In genomic region chr3:128488636-128488994, GRCh38 we compare ENCODE assay signal across 9 cellular contexts. TPM values are rescaled to one million over a fixed set of nuclear protein-coding genes. Genes with fewer than 3 reads are reported as not detected.
DNase-seq lines count a peak whose midpoint lies in the region; ATAC-seq and TF ChIP-seq lines count a peak whose summit lies in the region.
"Had no signal": no experiment of that assay in that cellular context is flagged by ENCODE, and none has a peak within 500 bp of the region (broad histone marks: within the 10 kb centered on the region; RNA-seq: fewer than 3 reads in every experiment).

No MANE protein-coding gene starts in this region.

- WGBS in mammary epithelial cell (ENCODE audit: low coverage, missing lambda C conversion rate): 16% methylated on average over 2 of the region's 21 CpGs

- POLR2A ChIA-PET in CD4-positive, alpha-beta memory T cell (lab: Charles Lee; ENCODE audit: partially characterized antibody): no interaction called here
- POLR2A ChIA-PET in naive thymus-derived CD4-positive, alpha-beta T cell (lab: Charles Lee): interaction anchor here (0.9 kb wide), 1 partner anchor 77 kb away, joined by 3 read pairs; no protein-coding TSS in a partner anchor

- H3K9me3 ChIP-seq in CD4-positive, alpha-beta memory T cell (ENCODE audit: control insufficient read depth in 1 of 2, low read length in 2 of 2): no peaks in the 10 kb centered on the region
- H3K9me3 ChIP-seq in mammary epithelial cell (replicated peaks; ENCODE audit: insufficient read depth, low read length): no peaks in the 10 kb centered on the region
- H3K9me3 ChIP-seq in naive thymus-derived CD4-positive, alpha-beta T cell (ENCODE audit: control insufficient read depth in 2 of 3, low read length in 3 of 3): no peaks in the 10 kb centered on the region

- peak overlapping the region; percentile 94 for H3K4me2 ChIP-seq in KMS-11
- H3K4me2 ChIP-seq in mammary epithelial cell (ENCODE audit: insufficient read depth, low read depth, low read length): peak overlapping the region; percentile 95

- H3K4me1 ChIP-seq in CD4-positive, alpha-beta memory T cell (ENCODE audit: insufficient read depth, low read length): peaks cover 76% of the 10 kb centered on the region
- H3K4me1 ChIP-seq in KMS-11 (ENCODE audit: low read depth, poor library complexity, severe bottlenecking) (no peaks in the 10 kb centered on the region), mammary epithelial cell (ENCODE audit: insufficient read depth, low read length) (peaks cover 33% of the 10 kb centered on the region)
- peaks cover 11 to 55% of the 10 kb centered on the region in 2 donors for H3K4me1 ChIP-seq in naive thymus-derived CD4-positive, alpha-beta T cell (ENCODE audit: control insufficient read depth in 2 of 2, insufficient read depth in 2 of 2, low read length in 2 of 2)

- H3K27ac ChIP-seq in CD4-positive, alpha-beta memory T cell (ENCODE audit: low read depth, low read length): no peak overlapping the region
- no peak overlapping the region for H3K27ac ChIP-seq in KMS-11
- no peak overlapping the region for H3K27ac ChIP-seq in mammary epithelial cell (ENCODE audit: insufficient read depth, low read depth, low read length)
- no peak overlapping the region for H3K27ac ChIP-seq in naive thymus-derived CD4-positive, alpha-beta T cell (ENCODE audit: low read depth, low read length)

- peaks cover 0 to 2% (median 0%) of the 10 kb centered on the region in 8 donors for H3K9me3 Mint-ChIP-seq in CD4-positive, alpha-beta memory T cell
- peaks cover 0 to 1% (median 0%) of the 10 kb centered on the region in 11 donors for H3K9me3 Mint-ChIP-seq in naive thymus-derived CD4-positive, alpha-beta T cell

- TF ChIP-seq CTCF in KMS-11 (conservative IDR thresholded peaks at IDR 0.05; ENCODE audit: low read depth, low read length) (no peak), mammary epithelial cell (conservative IDR thresholded peaks at IDR 0.05 in 1 of 2, IDR thresholded peaks at IDR 0.05 in 1 of 2; ENCODE audit: extremely low read depth in 1 of 2, insufficient read depth in 1 of 2, low read depth in 1 of 2, low read length in 2 of 2) (no peak)

- H3K79me2 ChIP-seq in KMS-11 (ENCODE audit: insufficient read depth, low read depth) (no peaks in the 10 kb centered on the region), mammary epithelial cell (ENCODE audit: insufficient read depth, low read length) (no peaks in the 10 kb centered on the region)

- CTCF ChIA-PET in CD4-positive, alpha-beta memory T cell (lab: Charles Lee; ENCODE audit: partially characterized antibody): no interaction called here
- CTCF ChIA-PET in mammary epithelial cell (lab: Charles Lee; ENCODE audit: low non-redundant PET): no interaction called here
- CTCF ChIA-PET in naive thymus-derived CD4-positive, alpha-beta T cell (lab: Charles Lee): no interaction called here

- H4K20me1 ChIP-seq in KMS-11 (ENCODE audit: insufficient read depth) (no peaks in the 10 kb centered on the region), mammary epithelial cell (ENCODE audit: insufficient read depth, low read length) (no peaks in the 10 kb centered on the region)

- in situ Hi-C loops in mammary epithelial cell (cut with MboI; ENCODE audit: low sequenced_read_pairs in 2 of 2): no loop called here

- H2AFZ ChIP-seq in KMS-11 (ENCODE audit: low read depth) (peak overlapping the region; percentile 88; the same call in 1 of the 2 replicates), mammary epithelial cell (ENCODE audit: low read depth, low read length) (peak overlapping the region; percentile 82)

- peak overlapping the region in 1 of 7 donors; percentile 64 for H3K27ac Mint-ChIP-seq in CD4-positive, alpha-beta memory T cell
- H3K27ac Mint-ChIP-seq in naive thymus-derived CD4-positive, alpha-beta T cell: peak overlapping the region in 1 of 9 donors; percentile 46

- peaks cover 72% of the 10 kb centered on the region for H3K27me3 ChIP-seq in CD4-positive, alpha-beta memory T cell (ENCODE audit: insufficient read depth, low read length)
- H3K27me3 ChIP-seq in KMS-11 (ENCODE audit: insufficient read depth, low read depth): peaks cover 97% of the 10 kb centered on the region
- H3K27me3 ChIP-seq in mammary epithelial cell (ENCODE audit: insufficient read depth, low read length): peaks cover 86% of the 10 kb centered on the region
- H3K27me3 ChIP-seq in naive thymus-derived CD4-positive, alpha-beta T cell (ENCODE audit: control insufficient read depth in 2 of 2, insufficient read depth in 2 of 2, low read length in 2 of 2): peaks cover 11 to 47% of the 10 kb centered on the region in 2 donors

- H3K4me1 Mint-ChIP-seq in CD4-positive, alpha-beta memory T cell: peaks cover 19 to 66% (median 36%) of the 10 kb centered on the region in 4 donors
- peaks cover 15 to 46% (median 27%) of the 10 kb centered on the region in 7 donors for H3K4me1 Mint-ChIP-seq in naive thymus-derived CD4-positive, alpha-beta T cell

- H3K4me3 ChIP-seq in CD4-positive, alpha-beta memory T cell (ENCODE audit: low read length in 2 of 2): peak overlapping the region in 1 of 2 donors; percentile 42
- H3K4me3 ChIP-seq in KMS-11 (IDR thresholded peaks at IDR 0.05; ENCODE audit: insufficient read depth, low read depth, low read length) (no peak overlapping the region), mammary epithelial cell (replicated peaks in 1 of 3; ENCODE audit: insufficient read depth in 1 of 3, low read depth in 2 of 3, low read length in 3 of 3) (peak overlapping the region in 2 of 3 experiments; percentile 6 to 40)
- H3K4me3 ChIP-seq in naive thymus-derived CD4-positive, alpha-beta T cell (ENCODE audit: low read length): peak overlapping the region; percentile 59

- dilution Hi-C loops in mammary epithelial cell (cut with HindIII; ENCODE audit: low sequenced_read_pairs): no loop called here

- peak overlapping the region; percentile 61 to 91 (median 80) for H3K4me3 Mint-ChIP-seq in CD4-positive, alpha-beta memory T cell
- peak overlapping the region; percentile 68 to 97 (median 83) for H3K4me3 Mint-ChIP-seq in naive thymus-derived CD4-positive, alpha-beta T cell

- DNase-seq in CD4-positive, alpha-beta memory T cell: no peak
- DNase-seq in mammary epithelial cell (no peak), midbrain (lab: John Stamatoyannopoulos, UW) (no peak), NCI-H1048 (lab: John Stamatoyannopoulos, UW) (no peak)
- peak in 1 of 9 donors; percentile 18 for DNase-seq in naive thymus-derived CD4-positive, alpha-beta T cell
- DNase-seq: central memory CD4-positive, alpha-beta T cell had no signal

- ATAC-seq in naive thymus-derived CD4-positive, alpha-beta T cell: no peak
- ATAC-seq in GM21390 (IDR thresholded peaks at IDR 0.05; ENCODE audit: unreplicated experiment) (no peak), HG02759 (IDR thresholded peaks at IDR 0.05; ENCODE audit: unreplicated experiment) (no peak)

- H3K9ac ChIP-seq in KMS-11 (no peak overlapping the region), mammary epithelial cell (ENCODE audit: insufficient read depth, low read length) (no peak overlapping the region)

- no peaks in the 10 kb centered on the region for H3K36me3 Mint-ChIP-seq in CD4-positive, alpha-beta memory T cell
- H3K36me3 Mint-ChIP-seq in naive thymus-derived CD4-positive, alpha-beta T cell: no peaks in the 10 kb centered on the region

- no TSS peak for BruUV-seq in mammary epithelial cell (replicated peaks; lab: Mats Ljungman, UMichigan)

- H3K36me3 ChIP-seq in CD4-positive, alpha-beta memory T cell (ENCODE audit: insufficient read depth, low read length): no peaks in the 10 kb centered on the region
- H3K36me3 ChIP-seq in KMS-11 (ENCODE audit: insufficient read depth) (no peaks in the 10 kb centered on the region), mammary epithelial cell (ENCODE audit: insufficient read depth, low read length) (no peaks in the 10 kb centered on the region)
- H3K36me3 ChIP-seq in naive thymus-derived CD4-positive, alpha-beta T cell (ENCODE audit: control insufficient read depth in 2 of 3, insufficient read depth in 3 of 3, low read length in 3 of 3): no peaks in the 10 kb centered on the region

- peaks cover 44 to 50% of the 10 kb centered on the region in 2 donors for H3K27me3 Mint-ChIP-seq in CD4-positive, alpha-beta memory T cell
- H3K27me3 Mint-ChIP-seq in naive thymus-derived CD4-positive, alpha-beta T cell: peaks cover 56 to 78% (median 58%) of the 10 kb centered on the region in 5 donors

- intact Hi-C loops in CD4-positive, alpha-beta memory T cell (cut with micrococcal nuclease): no loop called here
- intact Hi-C loops in mammary epithelial cell (cut with micrococcal nuclease): no loop called here
- intact Hi-C loops in naive thymus-derived CD4-positive, alpha-beta T cell (cut with micrococcal nuclease): loop anchor here (5.0 kb wide), 1 partner anchor 41 kb away; no protein-coding TSS in a partner anchor

RNA-seq across cellular contexts. Expression of gene GATA2, which starts 4.4 kb away (rescaled TPM):
- total RNA-seq in CD4-positive, alpha-beta memory T cell: not detected
- polyA plus RNA-seq in CD4-positive, alpha-beta memory T cell: not detected
- not detected for total RNA-seq in mammary epithelial cell
- 0.10 TPM for polyA plus RNA-seq in mammary epithelial cell
- polyA minus RNA-seq in mammary epithelial cell: not detected
- total RNA-seq in naive thymus-derived CD4-positive, alpha-beta T cell: 10 to 100 TPM in 2 of 5 experiments, under 1 TPM in 1, not detected in 2; 0.30 to 70.9 (median 14.0) TPM
- not detected for polyA plus RNA-seq in naive thymus-derived CD4-positive, alpha-beta T cell

RNA-seq across cellular contexts. Expression of gene DNAJB8, which starts 21.9 kb away (rescaled TPM):
- total RNA-seq in CD4-positive, alpha-beta memory T cell: not detected
- not detected for polyA plus RNA-seq in CD4-positive, alpha-beta memory T cell
- total RNA-seq in mammary epithelial cell: not detected
- polyA plus RNA-seq in mammary epithelial cell: not detected
- polyA minus RNA-seq in mammary epithelial cell: not detected
- not detected for total RNA-seq in naive thymus-derived CD4-positive, alpha-beta T cell
- polyA plus RNA-seq in naive thymus-derived CD4-positive, alpha-beta T cell: not detected

Comparison
In these comparisons a context has a peak if more than half of its experiments do, and no peak if none do; other contexts are left out.
1. intact Hi-C loops: an anchor here in naive thymus-derived CD4-positive, alpha-beta T cell (5.0 kb wide); none called in CD4-positive, alpha-beta memory T cell and mammary epithelial cell.